ENCODE assay signal across 10 cellular contexts in genomic region chr1:226973898-226974543, GRCh38. TPM values are rescaled to one million over a fixed set of nuclear protein-coding genes. Genes with fewer than 3 reads are reported as not detected.
DNase-seq lines count a peak whose midpoint lies in the region; ATAC-seq and TF ChIP-seq lines count a peak whose summit lies in the region.
"Had no signal": no experiment of that assay in that cellular context is flagged by ENCODE, and none has a peak within 500 bp of the region (broad histone marks: within the 10 kb centered on the region; RNA-seq: fewer than 3 reads in every experiment).

No MANE protein-coding gene starts in this region.

- intact Hi-C loops in Right ventricle myocardium inferior (cut with DNase I), result loop anchor here (1.0 to 2.0 kb wide), 2 partner anchors 29 to 53 kb away; no protein-coding TSS in a partner anchor
- intact Hi-C loops in cardiac septum (cut with DNase I), result loop anchor here (2.0 kb wide), 1 partner anchor 33 kb away; the partner anchor contains the start of gene COQ8A
- intact Hi-C loops in aorta (cut with DNase I), result loop anchor here in 1 of 2 donors (1.0 kb wide), 1 partner anchor 34 kb away; the partner anchor contains the start of gene COQ8A

- H3K4me3 Mint-ChIP-seq in neural crest cell, result no peak overlapping the region

- 15 to 17% methylated on average over 11 of the region's 11 CpGs for WGBS in aorta, 2 donors

- H3K36me3 Mint-ChIP-seq in neural crest cell (ENCODE audit: low read depth), result peaks cover 6% of the 10 kb centered on the region

- peaks cover 28% of the 10 kb centered on the region for H3K27me3 Mint-ChIP-seq in neural crest cell (ENCODE audit: low read depth)

- peak; percentile 74 for ATAC-seq in Right ventricle myocardium inferior
- peak; percentile 87 for ATAC-seq in aorta (ENCODE audit: low FRiP score)
- no peak for ATAC-seq in HG03280 (IDR thresholded peaks at IDR 0.05; ENCODE audit: unreplicated experiment)

- H3K4me1 Mint-ChIP-seq in neural crest cell, result peaks cover 19% of the 10 kb centered on the region

- DNase-seq in Right ventricle myocardium inferior (ENCODE audit: missing footprints) (peak; percentile 73), cardiac septum (ENCODE audit: low spot score) (no peak), fibroblast of peridontal ligament (ENCODE audit: extremely low read depth) (peak; percentile 42), neural crest cell (ENCODE audit: low read depth, low spot score) (no peak), aorta (peak; percentile 73 to 79), NCI-H2196 treated with DMSO at 0.1 percent for 48 hours (lab: John Stamatoyannopoulos, UW; ENCODE audit: unreplicated experiment) (no peak), NCI-H1105 (lab: John Stamatoyannopoulos, UW) (no peak)
- DNase-seq: stimulated activated CD4-positive, alpha-beta T cell treated with anti-CD3 and anti-CD28 coated beads, Interleukin-2, amount 100 ng/mL, for 48 hours had no signal

- no peaks in the 10 kb centered on the region for H3K27me3 ChIP-seq in aorta (ENCODE audit: control insufficient read depth in 1 of 2, insufficient read depth in 2 of 2, low read length in 1 of 2)
- H3K27me3 ChIP-seq: BLaER1 treated with 17β-estradiol and CSF1 and Interleukin-3, amounts not matched to agents 10 nM and 100 nM had no signal

- H3K4me1 ChIP-seq in aorta (ENCODE audit: control insufficient read depth in 1 of 2, insufficient read depth in 2 of 2, low read length in 2 of 2), result peaks cover 3% of the 10 kb centered on the region in 2 donors

- H3K36me3 ChIP-seq in aorta (ENCODE audit: control insufficient read depth in 1 of 2, insufficient read depth in 2 of 2, low read length in 1 of 2), result no peaks in the 10 kb centered on the region

- H3K27ac ChIP-seq in aorta (ENCODE audit: low read depth in 1 of 2, low read length in 2 of 2), result peak overlapping the region; percentile 89

- H3K4me3 ChIP-seq in aorta (ENCODE audit: low read length in 2 of 2), result no peak overlapping the region
- H3K4me3 ChIP-seq: BLaER1 treated with 17β-estradiol and CSF1 and Interleukin-3, amounts not matched to agents 10 nM and 100 nM had no signal

- no peaks in the 10 kb centered on the region for H3K9me3 ChIP-seq in aorta (ENCODE audit: control insufficient read depth, low read length)

- peak overlapping the region; percentile 27 for H3K27ac Mint-ChIP-seq in neural crest cell (ENCODE audit: unreplicated experiment)

- no peak for TF ChIP-seq CTCF in neural crest cell (conservative IDR thresholded peaks at IDR 0.05)

- H3K9me3 Mint-ChIP-seq in neural crest cell, result peaks cover 6% of the 10 kb centered on the region

RNA-seq across cellular contexts. Expression of gene COQ8A, which starts 33.9 kb away (rescaled TPM):
- 412 TPM for total RNA-seq in Right ventricle myocardium inferior
- 168 TPM for total RNA-seq in cardiac septum
- total RNA-seq in neural crest cell, result 8.2 and 9.5 TPM in 2 replicates
- total RNA-seq in aorta, result 10 to 100 TPM; 13.9 to 27.3 TPM
- 10 to 100 TPM; 11.4 to 37.5 TPM for polyA plus RNA-seq in aorta

Comparison
In these comparisons a context has a peak if more than half of its experiments do, and no peak if none do; other contexts are left out.
1. DNase-seq: peak in Right ventricle myocardium inferior (single experiment), fibroblast of peridontal ligament (single experiment) and aorta (2 of 2); none in cardiac septum (single experiment), neural crest cell (single experiment), NCI-H2196 treated with DMSO at 0.1 percent for 48 hours (single experiment) and NCI-H1105 (single experiment).